9 cellular contexts compared by ENCODE assay signal in the genomic region with DNA sequence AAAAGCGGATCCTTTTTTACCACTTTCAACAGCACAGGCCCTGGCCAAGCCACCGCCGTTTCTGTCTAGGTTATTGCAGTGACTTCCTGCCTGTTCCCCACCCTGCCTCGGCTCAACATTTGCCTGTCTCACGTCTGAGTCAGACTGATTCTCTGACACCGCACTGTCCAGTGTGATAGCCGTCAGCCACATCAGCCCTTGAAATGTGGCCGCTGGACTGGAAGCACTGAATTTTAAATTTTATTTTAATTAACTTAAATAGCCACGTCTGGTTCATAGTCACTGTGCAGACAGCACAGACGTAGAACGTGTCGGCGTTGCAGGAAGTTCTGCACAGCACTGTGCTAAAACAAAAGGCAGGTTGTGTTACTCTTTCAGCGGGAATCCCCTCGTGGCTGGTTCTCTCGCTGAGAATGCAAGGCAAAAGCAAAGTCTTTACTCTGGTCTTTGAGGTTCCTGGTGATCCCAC.
DNase-seq lines count a peak whose midpoint lies in the region; ATAC-seq lines count a peak whose summit lies in the region.
"Had no signal": no experiment of that assay in that cellular context is flagged by ENCODE, and none has a peak within 500 bp of the region (broad histone marks: within the 10 kb centered on the region; RNA-seq: fewer than 3 reads in every experiment).

No MANE protein-coding gene starts in this region.

- peak; percentile 83 for ATAC-seq in GM21529 (IDR thresholded peaks at IDR 0.05; ENCODE audit: unreplicated experiment)
- no peak for ATAC-seq in HG02759 (IDR thresholded peaks at IDR 0.05; ENCODE audit: unreplicated experiment)

- DNase-seq in activated CD4-positive, alpha-beta T cell treated with anti-CD3 and anti-CD28 coated beads for 24 hours (ENCODE audit: low read depth in 2 of 2) = peak; percentile 40 to 49
- DNase-seq in effector CD8-positive, alpha-beta T cell (lab: John Stamatoyannopoulos, UW) = peak; percentile 45
- DNase-seq in stimulated activated CD4-positive, alpha-beta T cell treated with anti-CD3 and anti-CD28 coated beads, TNF-alpha, amount 100 ng/mL, for 48 hours (ENCODE audit: low read depth in 3 of 3) = peak; percentile 23 to 50 (median 39)
- DNase-seq in NCI-H1092 treated with DMSO at 0.1 percent for 48 hours (lab: John Stamatoyannopoulos, UW) = no peak
- DNase-seq in C1 segment of cervical spinal cord (lab: John Stamatoyannopoulos, UW) = no peak
- DNase-seq in AG20443 (ENCODE audit: low spot score) = no peak
- DNase-seq: psoas muscle had no signal

Comparison
In these comparisons a context has a peak if more than half of its experiments do, and no peak if none do; other contexts are left out.
1. DNase-seq: peak in activated CD4-positive, alpha-beta T cell treated with anti-CD3 and anti-CD28 coated beads for 24 hours (2 of 2), effector CD8-positive, alpha-beta T cell (single experiment) and stimulated activated CD4-positive, alpha-beta T cell treated with anti-CD3 and anti-CD28 coated beads, TNF-alpha, amount 100 ng/mL, for 48 hours (3 of 3); none in NCI-H1092 treated with DMSO at 0.1 percent for 48 hours (single experiment), C1 segment of cervical spinal cord (0 of 14) and AG20443 (single experiment).